Comparison of ENCODE assay signal across 23 cellular contexts in the genomic region with DNA sequence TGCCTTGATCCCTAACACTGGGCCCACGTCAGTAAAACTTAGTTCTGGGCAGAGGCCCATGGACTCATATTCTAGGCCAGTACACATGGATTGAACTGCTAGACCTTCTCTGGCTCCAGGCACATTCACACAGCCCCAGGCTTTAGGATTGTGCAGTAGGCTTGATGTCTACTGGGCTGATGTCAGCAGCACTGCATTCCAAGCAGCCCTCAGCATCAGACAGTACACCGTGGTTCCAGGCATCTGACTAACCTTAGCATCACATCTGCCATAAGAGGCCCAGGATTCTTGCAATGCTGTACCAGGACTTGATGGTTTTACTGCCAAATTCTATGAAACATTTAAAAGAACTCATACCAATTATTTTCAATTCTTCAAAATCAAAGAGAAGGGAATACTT.
A peak's percentile ranks its signal among the peaks of the same experiment; 100 is the strongest.
DNase-seq lines count a peak whose midpoint lies in the region; ATAC-seq, FAIRE-seq and TF ChIP-seq lines count a peak whose summit lies in the region.
"Had no signal": no experiment of that assay in that cellular context is flagged by ENCODE, and none has a peak within 500 bp of the region (broad histone marks: within the 10 kb centered on the region; RNA-seq: fewer than 3 reads in every experiment).

No MANE protein-coding gene starts in this region.

- TF ChIP-seq EP300 in tibial nerve (IDR thresholded peaks at IDR 0.05), result no peak

- H2AFZ ChIP-seq in keratinocyte (ENCODE audit: control insufficient read depth, low read length), result no peak overlapping the region
- H2AFZ ChIP-seq: PC-9 had no signal

- intact Hi-C loops in vagina (cut with DNase I), result no loop called here

- TF ChIP-seq POLR2A in vagina (IDR thresholded peaks at IDR 0.05), result no peak
- TF ChIP-seq POLR2A in tibial nerve (IDR thresholded peaks at IDR 0.05), result no peak

- ATAC-seq in HG02798 (IDR thresholded peaks at IDR 0.05; ENCODE audit: poor library complexity, unreplicated experiment), result no peak
- ATAC-seq: activated T-cell treated with anti-CD3 and anti-CD28 coated beads, Interleukin-2, amount 50 U/mL, for 72 hours; sciatic nerve had no signal

- H3K36me3 ChIP-seq in keratinocyte (ENCODE audit: control insufficient read depth in 2 of 2, extremely low read depth in 1 of 2, insufficient read depth in 2 of 2, low read length in 2 of 2) (no peaks in the 10 kb centered on the region), vagina (no peaks in the 10 kb centered on the region), tibial nerve (no peaks in the 10 kb centered on the region)
- H3K36me3 ChIP-seq: HAP-1, uterus had no signal

- no peak overlapping the region for H3K27ac ChIP-seq in keratinocyte (ENCODE audit: control insufficient read depth, insufficient read depth, low read length)
- H3K27ac ChIP-seq in vagina, result no peak overlapping the region
- H3K27ac ChIP-seq in tibial nerve, result no peak overlapping the region
- H3K27ac ChIP-seq: PC-9, uterus had no signal

- H3K9me1 ChIP-seq in keratinocyte (ENCODE audit: control insufficient read depth, extremely low read depth, insufficient read depth, low read length), result no peaks in the 10 kb centered on the region

- no peak overlapping the region for H3K4me2 ChIP-seq in keratinocyte (ENCODE audit: control insufficient read depth, extremely low read depth, insufficient read depth, low read depth, low read length)
- H3K4me2 ChIP-seq: PC-9 had no signal

- H3K9me3 ChIP-seq in keratinocyte (ENCODE audit: control insufficient read depth, low read depth, low read length), result no peaks in the 10 kb centered on the region
- no peaks in the 10 kb centered on the region for H3K9me3 ChIP-seq in vagina
- peaks cover 0 to 4% (median 0%) of the 10 kb centered on the region in 4 donors for H3K9me3 ChIP-seq in tibial nerve
- H3K9me3 ChIP-seq: HAP-1, uterus had no signal

- H3K9ac ChIP-seq in keratinocyte (ENCODE audit: control insufficient read depth, extremely low read depth, insufficient read depth, low read length), result no peak overlapping the region

- FAIRE-seq in keratinocyte (lab: Jason Lieb, UNC), result peak; percentile 67
- FAIRE-seq: colon, G401.6, islet of Langerhans, TTC549 had no signal

- WGBS in tibial nerve, 2 donors, result 61 to 93% methylated on average over 2 of the region's 2 CpGs

- TF ChIP-seq CTCF in AG10803 (conservative IDR thresholded peaks at IDR 0.05; ENCODE audit: low read length), result no peak
- TF ChIP-seq CTCF in epithelial cell of esophagus (IDR thresholded peaks at IDR 0.05; ENCODE audit: insufficient read depth, low read depth, low read length, missing control alignments), result no peak
- no peak for TF ChIP-seq CTCF in keratinocyte (optimal IDR thresholded peaks at IDR 0.05 in 1 of 3, IDR thresholded peaks at IDR 0.05 in 1 of 3, conservative IDR thresholded peaks at IDR 0.05 in 1 of 3; ENCODE audit: extremely low read depth in 1 of 3, insufficient read depth in 2 of 3, low read length in 3 of 3)
- TF ChIP-seq CTCF in vagina (IDR thresholded peaks at IDR 0.05), result no peak
- TF ChIP-seq CTCF in tibial nerve (IDR thresholded peaks at IDR 0.05), result no peak

- DNase-seq in AG10803 (ENCODE audit: low read depth) (peak; percentile 49), M059J (ENCODE audit: low read depth) (peak; percentile 4), epithelial cell of esophagus (ENCODE audit: low read depth) (peak; percentile 65), keratinocyte (ENCODE audit: low read depth, low spot score) (no peak), vagina (ENCODE audit: extremely low spot score in 2 of 2) (no peak), tibial nerve (ENCODE audit: low spot score in 2 of 2) (no peak), UCSD-AML1 (lab: John Stamatoyannopoulos, UW; ENCODE audit: unreplicated experiment) (no peak)
- DNase-seq: activated naive CD4-positive, alpha-beta T cell treated with anti-CD3 and anti-CD28 coated beads, Interleukin-2, amount 50 U/mL, for 16 hours; activated T-cell treated with anti-CD3 and anti-CD28 coated beads, Interleukin-2, amount 50 U/mL, for 72 hours; CD4-positive, CD25-positive, alpha-beta regulatory T cell; endodermal cell; KG1; NCI-H1694 treated with DMSO at 0.1 percent for 48 hours; PC-9; substantia nigra; uterus had no signal

- H3K27me3 ChIP-seq in keratinocyte (ENCODE audit: control insufficient read depth, extremely low read depth, insufficient read depth, low read length) (no peaks in the 10 kb centered on the region), vagina (no peaks in the 10 kb centered on the region), tibial nerve (no peaks in the 10 kb centered on the region)
- H3K27me3 ChIP-seq: uterus had no signal

- dilution Hi-C loops in keratinocyte (cut with MboI; ENCODE audit: extremely low pct_ligation_motif_present, low sequenced_read_pairs), result no loop called here

- no peaks in the 10 kb centered on the region for H3K79me2 ChIP-seq in keratinocyte (ENCODE audit: control insufficient read depth, insufficient read depth, low read length)

- H3K4me3 ChIP-seq in AG10803 (ENCODE audit: low read length), result no peak overlapping the region
- no peak overlapping the region for H3K4me3 ChIP-seq in epithelial cell of esophagus (ENCODE audit: low read length)
- no peak overlapping the region for H3K4me3 ChIP-seq in keratinocyte (ENCODE audit: control insufficient read depth in 2 of 3, extremely low read depth in 1 of 3, insufficient read depth in 2 of 3, low read depth in 1 of 3, low read length in 3 of 3)
- H3K4me3 ChIP-seq in vagina, result no peak overlapping the region
- no peak overlapping the region for H3K4me3 ChIP-seq in tibial nerve
- H3K4me3 ChIP-seq: HAP-1, PC-9, uterus had no signal

- H3K4me1 ChIP-seq in keratinocyte (ENCODE audit: control insufficient read depth, extremely low read depth, insufficient read depth, low read length) (no peaks in the 10 kb centered on the region), vagina (no peaks in the 10 kb centered on the region), tibial nerve (no peaks in the 10 kb centered on the region)
- H3K4me1 ChIP-seq: HAP-1, uterus had no signal

- no peaks in the 10 kb centered on the region for H4K20me1 ChIP-seq in keratinocyte (ENCODE audit: control insufficient read depth, extremely low read depth, insufficient read depth, low read length)

Comparison
In these comparisons a context has a peak if more than half of its experiments do, and no peak if none do; other contexts are left out.
1. DNase-seq: peak in AG10803 (single experiment), M059J (single experiment) and epithelial cell of esophagus (single experiment); none in keratinocyte (single experiment), vagina (0 of 2), tibial nerve (0 of 2) and UCSD-AML1 (single experiment).